ENCODE assay signal across 14 cellular contexts in the genomic region with DNA sequence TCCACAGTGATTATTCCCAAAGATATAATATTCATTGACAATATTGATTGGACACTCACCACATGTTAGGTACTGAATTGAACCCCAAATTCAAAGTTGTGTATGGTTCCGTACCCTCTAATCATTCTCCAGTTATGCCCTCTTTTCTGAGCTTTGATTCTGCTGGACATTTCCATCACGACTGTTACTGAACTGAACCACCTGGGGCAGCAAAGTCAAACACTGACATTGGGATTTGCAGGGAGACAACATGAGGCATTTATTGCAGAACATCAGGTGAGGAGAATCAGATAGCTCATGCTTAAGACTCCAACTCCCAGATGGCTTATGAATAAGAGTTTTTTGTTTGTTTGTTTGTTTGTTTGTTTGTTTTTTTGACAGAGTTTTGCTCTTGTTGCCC.
DNase-seq lines count a peak whose midpoint lies in the region; ATAC-seq and TF ChIP-seq lines count a peak whose summit lies in the region.
"Had no signal": no experiment of that assay in that cellular context is flagged by ENCODE, and none has a peak within 500 bp of the region (broad histone marks: within the 10 kb centered on the region; RNA-seq: fewer than 3 reads in every experiment).

No MANE protein-coding gene starts in this region.

- H3K36me3 Mint-ChIP-seq in chondrocyte (ENCODE audit: low read depth), result no peaks in the 10 kb centered on the region
- no peaks in the 10 kb centered on the region for H3K36me3 Mint-ChIP-seq in osteocyte (ENCODE audit: unreplicated experiment)
- H3K36me3 Mint-ChIP-seq: stimulated activated effector memory CD8-positive, alpha-beta T cell treated with anti-CD3 and anti-CD28 coated beads, Interleukin-12 subunit alpha, Interleukin-12 subunit beta, amount 100 ng/mL, for 72 hours had no signal

- TF ChIP-seq CTCF in NB4 (IDR thresholded peaks at IDR 0.05; ENCODE audit: low read depth, low read length) (peak; percentile 18), chondrocyte (IDR thresholded peaks at IDR 0.05) (peak; percentile 53), osteocyte (IDR thresholded peaks at IDR 0.05) (peak; percentile 35)

- no peak overlapping the region for H3K4me3 ChIP-seq in NB4 (ENCODE audit: low read depth, low read length)
- H3K4me3 ChIP-seq: uterus had no signal

- H3K4me1 Mint-ChIP-seq in chondrocyte (ENCODE audit: low read depth) (no peaks in the 10 kb centered on the region), osteocyte (ENCODE audit: unreplicated experiment) (peaks cover 3% of the 10 kb centered on the region)
- H3K4me1 Mint-ChIP-seq: stimulated activated effector memory CD8-positive, alpha-beta T cell treated with anti-CD3 and anti-CD28 coated beads, Interleukin-12 subunit alpha, Interleukin-12 subunit beta, amount 100 ng/mL, for 72 hours had no signal

- H3K9me3 Mint-ChIP-seq in chondrocyte (ENCODE audit: low read depth) (peaks cover 5% of the 10 kb centered on the region), osteocyte (ENCODE audit: unreplicated experiment) (peaks cover 5% of the 10 kb centered on the region)
- H3K9me3 Mint-ChIP-seq: stimulated activated effector memory CD8-positive, alpha-beta T cell treated with anti-CD3 and anti-CD28 coated beads, Interleukin-12 subunit alpha, Interleukin-12 subunit beta, amount 100 ng/mL, for 72 hours; T-helper 2 cell treated with Interferon-gamma antibody and Interleukin-4, amounts not matched to agents 5 μg/mL and 100 μg/mL, for 36 hours had no signal

- H3K27ac Mint-ChIP-seq in chondrocyte (ENCODE audit: unreplicated experiment) (no peak overlapping the region), osteocyte (ENCODE audit: unreplicated experiment) (no peak overlapping the region)
- H3K27ac Mint-ChIP-seq: activated CD8-positive, alpha-beta T cell treated with anti-CD3 and anti-CD28 coated beads, Interleukin-2, amount 10 ng/mL, durations not matched to agents 7 days and 5 days; stimulated activated effector memory CD8-positive, alpha-beta T cell treated with anti-CD3 and anti-CD28 coated beads, Interleukin-12 subunit alpha, Interleukin-12 subunit beta, amount 100 ng/mL, for 72 hours; T-helper 2 cell treated with Interferon-gamma antibody and Interleukin-4, amounts not matched to agents 5 μg/mL and 100 μg/mL, for 36 hours had no signal

- no peak overlapping the region for H3K4me3 Mint-ChIP-seq in chondrocyte (ENCODE audit: unreplicated experiment)
- H3K4me3 Mint-ChIP-seq in osteocyte (ENCODE audit: unreplicated experiment), result no peak overlapping the region
- H3K4me3 Mint-ChIP-seq: activated CD8-positive, alpha-beta T cell treated with anti-CD3 and anti-CD28 coated beads, Interleukin-2, amount 10 ng/mL, durations not matched to agents 7 days and 5 days; stimulated activated effector memory CD8-positive, alpha-beta T cell treated with anti-CD3 and anti-CD28 coated beads, Interleukin-12 subunit alpha, Interleukin-12 subunit beta, amount 100 ng/mL, for 72 hours; T-helper 2 cell treated with Interferon-gamma antibody and Interleukin-4, amounts not matched to agents 5 μg/mL and 100 μg/mL, for 36 hours had no signal

- no peak for TF ChIP-seq POLR2A in NB4 (IDR thresholded peaks at IDR 0.05; ENCODE audit: extremely low read depth, insufficient read length)

- no peak for ATAC-seq in HG03571 (IDR thresholded peaks at IDR 0.05; ENCODE audit: unreplicated experiment)
- ATAC-seq in HG02610 (IDR thresholded peaks at IDR 0.05; ENCODE audit: unreplicated experiment), result no peak
- ATAC-seq: activated CD8-positive, alpha-beta T cell treated with anti-CD3 and anti-CD28 coated beads, Interleukin-2, amount 10 ng/mL, durations not matched to agents 7 days and 5 days had no signal

- peak; percentile 6 for DNase-seq in NCI-H2171 treated with DMSO at 0.1 percent for 48 hours (lab: John Stamatoyannopoulos, UW)
- DNase-seq in NCI-H2171 (lab: John Stamatoyannopoulos, UW), result no peak
- no peak for DNase-seq in NB4 (ENCODE audit: low read depth)
- DNase-seq in chondrocyte (ENCODE audit: low spot score), result no peak
- DNase-seq in osteocyte (ENCODE audit: extremely low spot score, unreplicated experiment), result no peak
- DNase-seq in hepatic stellate cell (ENCODE audit: low spot score), result no peak
- DNase-seq: activated CD8-positive, alpha-beta T cell treated with anti-CD3 and anti-CD28 coated beads, Interleukin-2, amount 10 ng/mL, durations not matched to agents 7 days and 5 days; NCI-H2029 treated with DMSO at 0.1 percent for 48 hours; stimulated activated CD4-positive, alpha-beta T cell treated with anti-CD3 and anti-CD28 coated beads, Interleukin-2, amount 100 ng/mL, for 48 hours; uterus had no signal

- H3K27me3 Mint-ChIP-seq in chondrocyte (ENCODE audit: low read depth), result no peaks in the 10 kb centered on the region
- H3K27me3 Mint-ChIP-seq in osteocyte (ENCODE audit: unreplicated experiment), result no peaks in the 10 kb centered on the region
